ENCODE assay signal across 18 cellular contexts in genomic region chr13:112634102-112634501, GRCh38. TPM values are rescaled to one million over a fixed set of nuclear protein-coding genes. Genes with fewer than 3 reads are reported as not detected.
DNase-seq lines count a peak whose midpoint lies in the region; ATAC-seq, FAIRE-seq and TF ChIP-seq lines count a peak whose summit lies in the region.
"Had no signal": no experiment of that assay in that cellular context is flagged by ENCODE, and none has a peak within 500 bp of the region (broad histone marks: within the 10 kb centered on the region; RNA-seq: fewer than 3 reads in every experiment).

No MANE protein-coding gene starts in this region.

- POLR2A ChIA-PET in HepG2 (lab: Yijun Ruan, JAX): interaction anchor here (0.6 kb wide), 1 partner anchor 47 kb away, joined by 4 read pairs; the partner anchor contains the start of gene TUBGCP3

- TF ChIP-seq RAD21 in HepG2 (CRISPR knock-in tag; IDR thresholded peaks at IDR 0.05): no peak

- H4K20me1 ChIP-seq in HepG2 (ENCODE audit: insufficient read depth, low read length): no peaks in the 10 kb centered on the region
- no peaks in the 10 kb centered on the region for H4K20me1 ChIP-seq in MM.1S (ENCODE audit: insufficient read depth, low read length)
- H4K20me1 ChIP-seq: BLaER1 had no signal

- H3K4me1 ChIP-seq in HepG2 (ENCODE audit: insufficient read depth, low read length) (peaks cover 21% of the 10 kb centered on the region), right lobe of liver (no peaks in the 10 kb centered on the region), lower lobe of right lung (no peaks in the 10 kb centered on the region), MM.1S (ENCODE audit: low read length) (no peaks in the 10 kb centered on the region), stomach (peaks cover 0 to 3% (median 0%) of the 10 kb centered on the region in 4 donors)

- CTCF ChIA-PET in HepG2 (lab: Yijun Ruan, JAX; ENCODE audit: low intra/inter-chr PET ratio, low total read pairs): no interaction called here

- H3K79me2 ChIP-seq in HepG2 (ENCODE audit: insufficient read depth, low read length) (no peaks in the 10 kb centered on the region), MM.1S (ENCODE audit: low read length) (no peaks in the 10 kb centered on the region)

- no peak for FAIRE-seq in HepG2 (lab: Jason Lieb, UNC)
- FAIRE-seq: A204.1, GM12892, GM19239 had no signal

- peak overlapping the region; percentile 38 for H3K4me2 ChIP-seq in HepG2 (ENCODE audit: low read depth, low read length)
- H3K4me2 ChIP-seq in MM.1S (ENCODE audit: low read depth, low read length): no peak overlapping the region
- H3K4me2 ChIP-seq: BLaER1 had no signal

- H3K4me3 ChIP-seq in HepG2 (replicated peaks in 1 of 3; ENCODE audit: insufficient read depth in 1 of 3, low read depth in 2 of 3, low read length in 3 of 3) (0 out of 6 replicates have a peak overlapping the region, but pooled peaks of 1 of the 3 experiments have one; percentile 3), right lobe of liver (no peak overlapping the region), lower lobe of right lung (no peak overlapping the region), MM.1S (ENCODE audit: low read length) (no peak overlapping the region), stomach (no peak overlapping the region)
- H3K4me3 ChIP-seq: BLaER1 had no signal

- no peaks in the 10 kb centered on the region for H3K9me2 ChIP-seq in MM.1S (replicated peaks; ENCODE audit: insufficient read depth, low read length)

- 7% methylated on average over 11 of the region's 11 CpGs for WGBS in HepG2 (ENCODE audit: low lambda C conversion rate)
- 73% methylated on average over 6 of the region's 11 CpGs for WGBS in right lobe of liver (ENCODE audit: insufficient coverage, low coverage, low lambda C conversion rate, missing lambda C conversion rate)
- WGBS in stomach, 5 donors: 80 to 95% (median 83%) methylated on average over 9 to 11 of the region's 11 CpGs

- TF ChIP-seq CTCF in HepG2 (CRISPR knock-in tag; IDR thresholded peaks at IDR 0.05) (no peak), right lobe of liver (IDR thresholded peaks at IDR 0.05) (no peak), lower lobe of right lung (IDR thresholded peaks at IDR 0.05) (no peak), MM.1S (IDR thresholded peaks at IDR 0.05; ENCODE audit: low read length) (no peak), stomach (IDR thresholded peaks at IDR 0.05) (no peak)

- no TSS peak for BruUV-seq in HepG2 (replicated peaks; lab: Mats Ljungman, UMichigan)

- DNase-seq in HepG2 (ENCODE audit: low spot score) (no peak), right lobe of liver (no peak), SK-MEL-5 (ENCODE audit: low read depth, low spot score) (peak; percentile 15), lower lobe of right lung (peak; percentile 21), MM.1S (no peak), stomach (no peak), NCI-H2227 treated with DMSO at 0.1 percent for 48 hours (lab: John Stamatoyannopoulos, UW) (no peak)
- DNase-seq in activated T-cell treated with anti-CD3 and anti-CD28 coated beads, Interleukin-2, amount 50 U/mL, for 1 hour: no peak
- DNase-seq: Caco-2; CD8-positive, alpha-beta memory T cell; DND-41; GDM1; GOT3; H9 had no signal

- no peaks in the 10 kb centered on the region for H3K9me3 ChIP-seq in HepG2 (ENCODE audit: low read length)
- no peaks in the 10 kb centered on the region for H3K9me3 ChIP-seq in right lobe of liver
- H3K9me3 ChIP-seq in lower lobe of right lung: no peaks in the 10 kb centered on the region
- H3K9me3 ChIP-seq in MM.1S (replicated peaks; ENCODE audit: insufficient read depth, low read length): no peaks in the 10 kb centered on the region
- no peaks in the 10 kb centered on the region for H3K9me3 ChIP-seq in stomach
- H3K9me3 ChIP-seq: BLaER1, Caco-2 had no signal

- H2AFZ ChIP-seq in HepG2 (ENCODE audit: low read length) (no peak overlapping the region), MM.1S (ENCODE audit: low read length) (no peak overlapping the region)

- TF ChIP-seq POLR2A in HepG2 (IDR thresholded peaks at IDR 0.05; ENCODE audit: insufficient read depth in 1 of 2, low read depth in 2 of 2, low read length in 2 of 2) (no peak), right lobe of liver (IDR thresholded peaks at IDR 0.05) (no peak), stomach (IDR thresholded peaks at IDR 0.05) (no peak)

- H3F3A ChIP-seq in MM.1S (ENCODE audit: insufficient read depth, low read length): no peaks in the 10 kb centered on the region

- in situ Hi-C loops in HepG2 (cut with HindIII; ENCODE audit: extremely low pct_ligation_motif_present, low pct_unique_long_range_greater_than_20kb) (no loop called here), SK-MEL-5 (cut with HindIII; ENCODE audit: low pct_unique_long_range_greater_than_20kb, low sequenced_read_pairs) (no loop called here)

- no peak for TF ChIP-seq EP300 in HepG2 (IDR thresholded peaks at IDR 0.05; ENCODE audit: low read depth in 2 of 2, low read length in 2 of 2)
- TF ChIP-seq EP300 in HepG2 (CRISPR knock-in tag; IDR thresholded peaks at IDR 0.05; ENCODE audit: borderline replicate concordance): no peak
- no peak for TF ChIP-seq EP300 in stomach (IDR thresholded peaks at IDR 0.05)

- intact Hi-C loops in HepG2 (cut with micrococcal nuclease; ENCODE audit: unreplicated experiment): no loop called here
- intact Hi-C loops in right lobe of liver (cut with DNase I): no loop called here
- intact Hi-C loops in lower lobe of right lung (cut with DNase I): no loop called here
- intact Hi-C loops in stomach (cut with DNase I; ENCODE audit: low total_unique reads): no loop called here

- H3K27ac ChIP-seq in HepG2 (ENCODE audit: extremely low read length, insufficient read depth, low read length) (no peak overlapping the region), right lobe of liver (no peak overlapping the region), lower lobe of right lung (no peak overlapping the region), MM.1S (ENCODE audit: low read length) (no peak overlapping the region), stomach (no peak overlapping the region)
- H3K27ac ChIP-seq: BLaER1 had no signal

- H3K9ac ChIP-seq in HepG2 (ENCODE audit: insufficient read depth, low read depth, low read length) (no peak overlapping the region), MM.1S (ENCODE audit: low read length) (no peak overlapping the region)
- H3K9ac ChIP-seq: BLaER1 had no signal

- H3K36me3 ChIP-seq in HepG2 (replicated peaks in 1 of 2; ENCODE audit: control insufficient read depth in 1 of 2, insufficient read depth in 2 of 2, low read length in 2 of 2) (no peaks in the 10 kb centered on the region), right lobe of liver (no peaks in the 10 kb centered on the region), lower lobe of right lung (no peaks in the 10 kb centered on the region), MM.1S (replicated peaks; ENCODE audit: insufficient read depth, low read length) (no peaks in the 10 kb centered on the region), stomach (no peaks in the 10 kb centered on the region)
- H3K36me3 ChIP-seq: BLaER1 had no signal

- ATAC-seq in HepG2 (peak; percentile 68), right lobe of liver (no peak), lower lobe of right lung (no peak)

- peaks cover 4 to 50% of the 10 kb centered on the region in 2 experiments for H3K27me3 ChIP-seq in HepG2 (ENCODE audit: control insufficient read depth in 1 of 2, insufficient read depth in 2 of 2, low read length in 2 of 2)
- H3K27me3 ChIP-seq in right lobe of liver: no peaks in the 10 kb centered on the region
- H3K27me3 ChIP-seq in lower lobe of right lung (ENCODE audit: low read depth): peaks cover 5% of the 10 kb centered on the region
- peaks cover 26% of the 10 kb centered on the region for H3K27me3 ChIP-seq in MM.1S (replicated peaks; ENCODE audit: insufficient read depth, low read length)
- peaks cover 0 to 51% (median 6%) of the 10 kb centered on the region in 3 donors for H3K27me3 ChIP-seq in stomach
- H3K27me3 ChIP-seq: BLaER1 had no signal

RNA-seq across cellular contexts. Expression of gene TUBGCP3, which starts 46.1 kb away (rescaled TPM):
- total RNA-seq in HepG2 (2016; rRNA removed; fragmentation: Illumina TruSeq; extraction: Trizol) (15.5 and 18.4 TPM in 2 replicates), right lobe of liver (10 to 100 TPM; 13.0 to 20.0 (median 17.6) TPM), lower lobe of right lung (34.5 TPM), stomach (10 to 100 TPM; 10.7 to 49.6 (median 46.4) TPM)
- total RNA-seq in HepG2 (2016; cell fraction: cytosol; rRNA removed; fragmentation: Illumina TruSeq; extraction: Trizol; ENCODE audit: low read depth): 26.3 and 26.8 TPM in 2 replicates
- total RNA-seq in HepG2 (2016; cell fraction: insoluble cytoplasmic fraction; rRNA removed; fragmentation: Illumina TruSeq; extraction: Trizol): 16.3 and 16.7 TPM in 2 replicates
- total RNA-seq in HepG2 (2016; cell fraction: membrane; rRNA removed; fragmentation: Illumina TruSeq; extraction: Trizol): 20.4 and 21.8 TPM in 2 replicates
- total RNA-seq in HepG2 (2016; cell fraction: nucleus; rRNA removed; fragmentation: Illumina TruSeq; extraction: Trizol): 29.7 and 32.9 TPM in 2 replicates
- polyA plus RNA-seq in HepG2 (2011; rRNA removed) (12.6 and 13.3 TPM in 2 replicates), stomach (1 to 10 TPM; 7.8 to 9.5 (median 9.0) TPM)
- 13.0 and 16.2 TPM in 2 replicates for polyA plus RNA-seq in HepG2 (2011; cell fraction: cytosol; rRNA removed)
- 37.9 and 38.9 TPM in 2 replicates for polyA plus RNA-seq in HepG2 (2011; cell fraction: nucleus; rRNA removed)
- polyA plus RNA-seq in HepG2 (2012): 12.7 and 13.6 TPM in 2 replicates
- polyA plus RNA-seq in HepG2 (2016; cell fraction: cytosol; fragmentation: Illumina TruSeq; extraction: Trizol; ENCODE audit: low read depth): 1.8 and 2.2 TPM in 2 replicates
- polyA plus RNA-seq in HepG2 (2016; cell fraction: insoluble cytoplasmic fraction; fragmentation: Illumina TruSeq; extraction: Trizol; ENCODE audit: low read depth): 17.9 and 19.3 TPM in 2 replicates
- 5.5 TPM in 2 replicates for polyA plus RNA-seq in HepG2 (2016; cell fraction: membrane; fragmentation: Illumina TruSeq; extraction: Trizol; ENCODE audit: low read depth)
- polyA plus RNA-seq in HepG2 (2016; cell fraction: nucleus; fragmentation: Illumina TruSeq; extraction: Trizol; ENCODE audit: insufficient read depth, low read depth): 27.6 and 28.8 TPM in 2 replicates
- 31.5 and 65.3 TPM in 2 replicates for polyA minus RNA-seq in HepG2 (2011; rRNA and poly(A)+ RNA removed; ENCODE audit: low replicate concordance)
- 9.6 and 11.7 TPM in 2 replicates for polyA minus RNA-seq in HepG2 (2011; cell fraction: cytosol; rRNA and poly(A)+ RNA removed)
- 67.3 and 70.4 TPM in 2 replicates for polyA minus RNA-seq in HepG2 (2011; cell fraction: nucleus; rRNA and poly(A)+ RNA removed)
- 16.8 and 17.1 TPM in 2 replicates for total RNA-seq in SK-MEL-5 (2014; rRNA removed; shearing (Covaris generic))
- polyA plus RNA-seq in SK-MEL-5 (2015; cell fraction: cytosol; rRNA removed): 25.1 and 32.4 TPM in 2 replicates
- polyA plus RNA-seq in SK-MEL-5 (2015; cell fraction: nucleus; rRNA removed): 36.5 and 44.3 TPM in 2 replicates

RNA-seq across cellular contexts. Expression of gene ATP11A, which starts 55.7 kb away (rescaled TPM):
- total RNA-seq in HepG2 (2016; rRNA removed; fragmentation: Illumina TruSeq; extraction: Trizol) (18.4 and 18.9 TPM in 2 replicates), right lobe of liver (10 to 100 TPM; 24.3 to 57.4 (median 33.1) TPM), lower lobe of right lung (281 TPM), stomach (10 to 100 TPM in 4 of 5 donors, 1 to 10 TPM in 1; 9.9 to 70.9 (median 17.8) TPM)
- 5.5 and 6.6 TPM in 2 replicates for total RNA-seq in HepG2 (2016; cell fraction: cytosol; rRNA removed; fragmentation: Illumina TruSeq; extraction: Trizol; ENCODE audit: low read depth)
- total RNA-seq in HepG2 (2016; cell fraction: insoluble cytoplasmic fraction; rRNA removed; fragmentation: Illumina TruSeq; extraction: Trizol): 13.9 and 19.4 TPM in 2 replicates
- 12.7 and 14.7 TPM in 2 replicates for total RNA-seq in HepG2 (2016; cell fraction: membrane; rRNA removed; fragmentation: Illumina TruSeq; extraction: Trizol)
- total RNA-seq in HepG2 (2016; cell fraction: nucleus; rRNA removed; fragmentation: Illumina TruSeq; extraction: Trizol): 44.6 and 51.9 TPM in 2 replicates
- polyA plus RNA-seq in HepG2 (2011; rRNA removed) (20.1 and 24.0 TPM in 2 replicates), stomach (1 to 10 TPM; 1.1 to 2.5 (median 1.3) TPM)
- polyA plus RNA-seq in HepG2 (2011; cell fraction: cytosol; rRNA removed): 13.1 and 13.2 TPM in 2 replicates
- 168 and 195 TPM in 2 replicates for polyA plus RNA-seq in HepG2 (2011; cell fraction: nucleus; rRNA removed)
- 36.8 and 55.4 TPM in 2 replicates for polyA plus RNA-seq in HepG2 (2012)
- 1.3 and 1.5 TPM in 2 replicates for polyA plus RNA-seq in HepG2 (2016; cell fraction: cytosol; fragmentation: Illumina TruSeq; extraction: Trizol; ENCODE audit: low read depth)
- polyA plus RNA-seq in HepG2 (2016; cell fraction: insoluble cytoplasmic fraction; fragmentation: Illumina TruSeq; extraction: Trizol; ENCODE audit: low read depth): 12.9 TPM in 2 replicates
- 3.0 and 3.7 TPM in 2 replicates for polyA plus RNA-seq in HepG2 (2016; cell fraction: membrane; fragmentation: Illumina TruSeq; extraction: Trizol; ENCODE audit: low read depth)
- 72.0 and 87.4 TPM in 2 replicates for polyA plus RNA-seq in HepG2 (2016; cell fraction: nucleus; fragmentation: Illumina TruSeq; extraction: Trizol; ENCODE audit: insufficient read depth, low read depth)
- 14.4 and 71.9 TPM in 2 replicates for polyA minus RNA-seq in HepG2 (2011; rRNA and poly(A)+ RNA removed; ENCODE audit: low replicate concordance)
- 42.1 and 46.7 TPM in 2 replicates for polyA minus RNA-seq in HepG2 (2011; cell fraction: cytosol; rRNA and poly(A)+ RNA removed)
- 107 and 137 TPM in 2 replicates for polyA minus RNA-seq in HepG2 (2011; cell fraction: nucleus; rRNA and poly(A)+ RNA removed)
- total RNA-seq in SK-MEL-5 (2014; rRNA removed; shearing (Covaris generic)): 14.4 and 14.9 TPM in 2 replicates
- polyA plus RNA-seq in SK-MEL-5 (2015; cell fraction: cytosol; rRNA removed): 67.8 and 104 TPM in 2 replicates
- polyA plus RNA-seq in SK-MEL-5 (2015; cell fraction: nucleus; rRNA removed): 111 and 156 TPM in 2 replicates

Comparison
In these comparisons a context has a peak if more than half of its experiments do, and no peak if none do; other contexts are left out.
1. DNase-seq: peak in SK-MEL-5 (single experiment) and lower lobe of right lung (single experiment); none in HepG2 (single experiment), right lobe of liver (0 of 3), activated T-cell treated with anti-CD3 and anti-CD28 coated beads, Interleukin-2, amount 50 U/mL, for 1 hour (single experiment), MM.1S (single experiment), stomach (single experiment) and NCI-H2227 treated with DMSO at 0.1 percent for 48 hours (single experiment).